13 cellular contexts compared by ENCODE assay signal in the genomic region with DNA sequence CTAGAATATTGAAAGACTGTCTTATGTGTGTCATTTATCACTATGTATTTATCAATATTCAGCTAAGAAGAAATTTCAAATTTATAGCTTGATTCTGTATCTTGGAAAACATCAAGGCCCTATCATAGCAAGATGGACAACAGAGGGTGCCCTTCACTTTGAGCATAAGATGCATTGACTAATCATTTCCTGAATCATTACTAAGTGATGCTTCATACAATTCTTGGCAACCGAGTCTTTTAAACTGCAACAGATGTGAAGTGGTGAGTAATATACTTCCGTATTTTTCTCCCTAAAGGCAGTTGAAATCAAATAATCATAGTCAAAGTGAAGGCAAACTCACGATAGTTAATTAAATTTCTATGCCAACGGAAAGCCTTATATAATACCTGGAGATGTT.
DNase-seq lines count a peak whose midpoint lies in the region; ATAC-seq and TF ChIP-seq lines count a peak whose summit lies in the region.
"Had no signal": no experiment of that assay in that cellular context is flagged by ENCODE, and none has a peak within 500 bp of the region (broad histone marks: within the 10 kb centered on the region; RNA-seq: fewer than 3 reads in every experiment).

No MANE protein-coding gene starts in this region.

- peaks cover 5% of the 10 kb centered on the region for H3K9me3 Mint-ChIP-seq in MCF 10A (ENCODE audit: unreplicated experiment)

- POLR2A ChIA-PET in MCF 10A (lab: Yijun Ruan, JAX) = interaction anchor here (0.6 to 1.6 kb wide), 4 partner anchors 314 to 341 kb away, joined by 3 to 9 read pairs (median 4); no protein-coding TSS in a partner anchor
- POLR2A ChIA-PET in SK-N-SH (lab: Yijun Ruan, JAX) = no interaction called here

- H2AFZ ChIP-seq in SK-N-SH (ENCODE audit: low read depth) = 0 out of 2 replicates have a peak overlapping the region, but pooled peaks have one; percentile 19

- BruUV-seq in MCF 10A (replicated peaks; lab: Mats Ljungman, UMichigan) = no TSS peak

- CTCF ChIA-PET in MCF 10A (lab: Yijun Ruan, JAX) (interaction anchor here (0.6 to 8.3 kb wide), 6 partner anchors 12 to 1273 kb away, joined by 3 to 77 read pairs (median 3); a partner anchor contains a TSS), SK-N-SH (lab: Yijun Ruan, JAX) (no interaction called here)

- H3K9me3 ChIP-seq in breast epithelium = no peaks in the 10 kb centered on the region
- H3K9me3 ChIP-seq in SK-N-SH = no peaks in the 10 kb centered on the region
- no peaks in the 10 kb centered on the region for H3K9me3 ChIP-seq in esophagus muscularis mucosa
- H3K9me3 ChIP-seq: adrenal gland had no signal

- TF ChIP-seq RAD21 in SK-N-SH (IDR thresholded peaks at IDR 0.05; ENCODE audit: low read length) = 0 out of 2 replicates have a peak, but pooled peaks have one; percentile 25

- H3K27ac Mint-ChIP-seq in MCF 10A (ENCODE audit: low read depth, unreplicated experiment) = peak overlapping the region; percentile 79
- H3K27ac Mint-ChIP-seq: B cell had no signal

- intact Hi-C loops in MCF 10A (cut with micrococcal nuclease) (loop anchor here (1.0 kb wide), 1 partner anchor 316 kb away; no protein-coding TSS in a partner anchor), breast epithelium (cut with DNase I; ENCODE audit: low total_unique reads) (no loop called here), esophagus muscularis mucosa (cut with DNase I) (loop anchor here (10.0 kb wide), 1 partner anchor 310 kb away; no protein-coding TSS in a partner anchor)

- peak overlapping the region; percentile 17 for H3K4me3 Mint-ChIP-seq in MCF 10A (ENCODE audit: unreplicated experiment)
- H3K4me3 Mint-ChIP-seq: B cell had no signal

- no peak overlapping the region for H3K4me3 ChIP-seq in breast epithelium
- H3K4me3 ChIP-seq in SK-N-SH (ENCODE audit: low read depth in 2 of 2, low read length in 1 of 2) = peak overlapping the region in 1 of 2 experiments; percentile 18; a peak in 1 of 4 replicates
- H3K4me3 ChIP-seq in esophagus muscularis mucosa = no peak overlapping the region
- H3K4me3 ChIP-seq: adrenal gland had no signal

- no peaks in the 10 kb centered on the region for H3K27me3 ChIP-seq in breast epithelium
- H3K27me3 ChIP-seq in SK-N-SH (ENCODE audit: insufficient read depth) = no peaks in the 10 kb centered on the region
- no peaks in the 10 kb centered on the region for H3K27me3 ChIP-seq in esophagus muscularis mucosa
- H3K27me3 ChIP-seq: adrenal gland had no signal

- H3K4me1 ChIP-seq in breast epithelium (no peaks in the 10 kb centered on the region), SK-N-SH (ENCODE audit: control insufficient read depth in 1 of 2, insufficient read depth in 2 of 2, low read depth in 1 of 2, low read length in 1 of 2) (peaks cover 0 to 34% of the 10 kb centered on the region in 2 experiments; a peak in 2 of 4 replicates), esophagus muscularis mucosa (peaks cover 0 to 18% (median 14%) of the 10 kb centered on the region in 4 donors)
- H3K4me1 ChIP-seq: adrenal gland had no signal

- peaks cover 7% of the 10 kb centered on the region for H3K4me1 Mint-ChIP-seq in MCF 10A (ENCODE audit: insufficient read depth, unreplicated experiment)
- H3K4me1 Mint-ChIP-seq: B cell had no signal

- H3K36me3 Mint-ChIP-seq in MCF 10A (ENCODE audit: insufficient read depth, unreplicated experiment) = no peaks in the 10 kb centered on the region

- 0% methylated on average over 4 of the region's 4 CpGs for WGBS in SK-N-SH (ENCODE audit: low lambda C conversion rate)
- 21% methylated on average over 4 of the region's 4 CpGs for WGBS in esophagus muscularis mucosa

- TF ChIP-seq POLR2A in breast epithelium (IDR thresholded peaks at IDR 0.05) = no peak
- TF ChIP-seq POLR2A in esophagus muscularis mucosa (IDR thresholded peaks at IDR 0.05; ENCODE audit: low read depth) = no peak

- no peak overlapping the region for H3K27ac ChIP-seq in breast epithelium
- peak overlapping the region; percentile 69 to 97 for H3K27ac ChIP-seq in SK-N-SH (ENCODE audit: low read depth in 2 of 2, low read length in 1 of 2)
- peak overlapping the region in 2 of 4 donors; percentile 24 to 27 for H3K27ac ChIP-seq in esophagus muscularis mucosa (replicated peaks in 1 of 4)
- H3K27ac ChIP-seq: adrenal gland had no signal

- H3K4me2 ChIP-seq in SK-N-SH = peak overlapping the region; percentile 38

- no peaks in the 10 kb centered on the region for H3K9me2 ChIP-seq in SK-N-SH

- TF ChIP-seq CTCF in MCF 10A (IDR thresholded peaks at IDR 0.05; ENCODE audit: unreplicated experiment) = peak; percentile 30
- no peak for TF ChIP-seq CTCF in breast epithelium (IDR thresholded peaks at IDR 0.05)
- TF ChIP-seq CTCF in SK-N-SH (IDR thresholded peaks at IDR 0.05) = peak; percentile 56
- peak in 1 of 3 experiments; percentile 17 for TF ChIP-seq CTCF in esophagus muscularis mucosa (IDR thresholded peaks at IDR 0.05)

- no peaks in the 10 kb centered on the region for H4K20me1 ChIP-seq in SK-N-SH (ENCODE audit: insufficient read depth)

- no peaks in the 10 kb centered on the region for H3K79me2 ChIP-seq in SK-N-SH (ENCODE audit: insufficient read depth)

- peak; percentile 85 for DNase-seq in MCF 10A (ENCODE audit: unreplicated experiment)
- no peak for DNase-seq in breast epithelium (ENCODE audit: low spot score in 2 of 2)
- no peak for DNase-seq in SK-N-SH
- peak; percentile 8 for DNase-seq in globus pallidus (ENCODE audit: low spot score)
- DNase-seq in superior temporal gyrus (ENCODE audit: extremely low spot score) = peak; percentile 65
- no peak for DNase-seq in esophagus muscularis mucosa (ENCODE audit: extremely low spot score)
- DNase-seq: activated CD4-positive, CD25-positive, alpha-beta regulatory T cell; adrenal gland; islet precursor cell; NCI-H2029 had no signal

- TF ChIP-seq EP300 in SK-N-SH (IDR thresholded peaks at IDR 0.05; ENCODE audit: borderline replicate concordance in 1 of 2, low read depth in 1 of 2, low read length in 1 of 2) (peak; percentile 73 to 98), esophagus muscularis mucosa (IDR thresholded peaks at IDR 0.05) (no peak)

- H3K27me3 Mint-ChIP-seq in MCF 10A (ENCODE audit: insufficient read depth, unreplicated experiment) = no peaks in the 10 kb centered on the region
- H3K27me3 Mint-ChIP-seq: B cell had no signal

- peaks cover 36% of the 10 kb centered on the region for H3F3A ChIP-seq in SK-N-SH (replicated peaks; ENCODE audit: insufficient read depth)

- no peaks in the 10 kb centered on the region for H3K36me3 ChIP-seq in breast epithelium
- no peaks in the 10 kb centered on the region for H3K36me3 ChIP-seq in SK-N-SH (replicated peaks in 1 of 2; ENCODE audit: control insufficient read depth in 1 of 2, insufficient read depth in 2 of 2, low read length in 1 of 2)
- H3K36me3 ChIP-seq in esophagus muscularis mucosa = no peaks in the 10 kb centered on the region
- H3K36me3 ChIP-seq: adrenal gland had no signal

- H3K9ac ChIP-seq in SK-N-SH = peak overlapping the region; percentile 58

- ATAC-seq in HG03460 (IDR thresholded peaks at IDR 0.05; ENCODE audit: unreplicated experiment) (no peak), HG03135 (IDR thresholded peaks at IDR 0.05; ENCODE audit: unreplicated experiment) (no peak)

TF ChIP-seq in SK-N-SH, 30 proteins besides CTCF, POLR2A, EP300 and RAD21 (continues in another document):
- TF ChIP-seq, protein P1, sequence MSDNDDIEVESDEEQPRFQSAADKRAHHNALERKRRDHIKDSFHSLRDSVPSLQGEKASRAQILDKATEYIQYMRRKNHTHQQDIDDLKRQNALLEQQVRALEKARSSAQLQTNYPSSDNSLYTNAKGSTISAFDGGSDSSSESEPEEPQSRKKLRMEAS (IDR thresholded peaks at IDR 0.05; ENCODE audit: low read depth) = peak; percentile 30; the same call in 1 of the 2 replicates
- TF ChIP-seq RCOR1 (IDR thresholded peaks at IDR 0.05; ENCODE audit: low read length) = no peak
- peak; percentile 98 for TF ChIP-seq FOSL2 (IDR thresholded peaks at IDR 0.05; ENCODE audit: borderline replicate concordance, low read depth)
- TF ChIP-seq POLR2AphosphoS5 (IDR thresholded peaks at IDR 0.05; ENCODE audit: low read depth, low read length) = peak; percentile 83; the same call in 1 of the 2 replicates
- TF ChIP-seq ELF1 (IDR thresholded peaks at IDR 0.05) = peak; percentile 83
- peak; percentile 95 for TF ChIP-seq NFIC (IDR thresholded peaks at IDR 0.05; ENCODE audit: borderline replicate concordance)
- no peak for TF ChIP-seq EZH2phosphoT487 (IDR thresholded peaks at IDR 0.05; ENCODE audit: borderline replicate concordance, low read depth)
- no peak for TF ChIP-seq FOXJ3 (CRISPR knock-in tag; IDR thresholded peaks at IDR 0.05)
- TF ChIP-seq, protein P2, sequence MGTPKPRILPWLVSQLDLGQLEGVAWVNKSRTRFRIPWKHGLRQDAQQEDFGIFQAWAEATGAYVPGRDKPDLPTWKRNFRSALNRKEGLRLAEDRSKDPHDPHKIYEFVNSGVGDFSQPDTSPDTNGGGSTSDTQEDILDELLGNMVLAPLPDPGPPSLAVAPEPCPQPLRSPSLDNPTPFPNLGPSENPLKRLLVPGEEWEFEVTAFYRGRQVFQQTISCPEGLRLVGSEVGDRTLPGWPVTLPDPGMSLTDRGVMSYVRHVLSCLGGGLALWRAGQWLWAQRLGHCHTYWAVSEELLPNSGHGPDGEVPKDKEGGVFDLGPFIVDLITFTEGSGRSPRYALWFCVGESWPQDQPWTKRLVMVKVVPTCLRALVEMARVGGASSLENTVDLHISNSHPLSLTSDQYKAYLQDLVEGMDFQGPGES (IDR thresholded peaks at IDR 0.05; ENCODE audit: low read depth, low read length) = no peak
- peak; percentile 99 for TF ChIP-seq TCF12 (IDR thresholded peaks at IDR 0.05)
- TF ChIP-seq, protein P3, sequence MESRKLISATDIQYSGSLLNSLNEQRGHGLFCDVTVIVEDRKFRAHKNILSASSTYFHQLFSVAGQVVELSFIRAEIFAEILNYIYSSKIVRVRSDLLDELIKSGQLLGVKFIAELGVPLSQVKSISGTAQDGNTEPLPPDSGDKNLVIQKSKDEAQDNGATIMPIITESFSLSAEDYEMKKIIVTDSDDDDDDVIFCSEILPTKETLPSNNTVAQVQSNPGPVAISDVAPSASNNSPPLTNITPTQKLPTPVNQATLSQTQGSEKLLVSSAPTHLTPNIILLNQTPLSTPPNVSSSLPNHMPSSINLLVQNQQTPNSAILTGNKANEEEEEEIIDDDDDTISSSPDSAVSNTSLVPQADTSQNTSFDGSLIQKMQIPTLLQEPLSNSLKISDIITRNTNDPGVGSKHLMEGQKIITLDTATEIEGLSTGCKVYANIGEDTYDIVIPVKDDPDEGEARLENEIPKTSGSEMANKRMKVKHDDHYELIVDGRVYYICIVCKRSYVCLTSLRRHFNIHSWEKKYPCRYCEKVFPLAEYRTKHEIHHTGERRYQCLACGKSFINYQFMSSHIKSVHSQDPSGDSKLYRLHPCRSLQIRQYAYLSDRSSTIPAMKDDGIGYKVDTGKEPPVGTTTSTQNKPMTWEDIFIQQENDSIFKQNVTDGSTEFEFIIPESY (IDR thresholded peaks at IDR 0.05; ENCODE audit: borderline replicate concordance, low read depth) = peak; percentile 62; the same call in 1 of the 2 replicates
- no peak for TF ChIP-seq YY1 (IDR thresholded peaks at IDR 0.05; ENCODE audit: low read depth)
- TF ChIP-seq TAF1 (IDR thresholded peaks at IDR 0.05; ENCODE audit: borderline replicate concordance, low read depth, low read length) = no peak

Comparison
In these comparisons a context has a peak if more than half of its experiments do, and no peak if none do; other contexts are left out.
1. DNase-seq: peak in MCF 10A (single experiment), globus pallidus (single experiment) and superior temporal gyrus (single experiment); none in breast epithelium (0 of 2), SK-N-SH (single experiment) and esophagus muscularis mucosa (single experiment).
2. CTCF ChIP-seq: peak in MCF 10A (single experiment) and SK-N-SH (single experiment); none in breast epithelium (0 of 3).
3. H3K27ac ChIP-seq: peak in SK-N-SH (2 of 2); none in breast epithelium (0 of 2).